Comparison of ENCODE assay signal across 33 cellular contexts in genomic region chr1:20150326-20150705, GRCh38. TPM values are rescaled to one million over a fixed set of nuclear protein-coding genes. Genes with fewer than 3 reads are reported as not detected.
"Had no signal": no experiment of that assay in that cellular context is flagged by ENCODE, and none has a peak within 500 bp of the region (broad histone marks: within the 10 kb centered on the region; RNA-seq: fewer than 3 reads in every experiment).

No MANE protein-coding gene starts in this region.

- H3K4me1 ChIP-seq: colonic mucosa had no signal

- H3K4me3 Mint-ChIP-seq: activated CD4-positive, alpha-beta memory T cell treated with anti-CD3 and anti-CD28 coated beads for 36 hours; activated CD4-positive, alpha-beta T cell treated with anti-CD3 and anti-CD28 coated beads for 36 hours; activated CD4-positive, alpha-beta T cell treated with anti-CD3 and anti-CD28 coated beads, Interleukin-2, amount 10 ng/mL, durations not matched to agents 24 days and 14 days; activated CD8-positive, alpha-beta memory T cell treated with anti-CD3 and anti-CD28 coated beads, Interleukin-2, amount 10 ng/mL, durations not matched to agents 7 days and 5 days; activated CD8-positive, alpha-beta T cell treated with anti-CD3 and anti-CD28 coated beads, Interleukin-2, amount 10 ng/mL, durations not matched to agents 7 days and 5 days; activated naive CD8-positive, alpha-beta T cell treated with anti-CD3 and anti-CD28 coated beads for 36 hours; activated naive CD8-positive, alpha-beta T cell treated with anti-CD3 and anti-CD28 coated beads, Interleukin-2, amount 50 U/mL, for 24 hours; activated T-cell treated with anti-CD3 and anti-CD28 coated beads, Interleukin-2, amount 50 U/mL, for 72 hours had no signal

- H3K27me3 Mint-ChIP-seq: activated CD4-positive, alpha-beta T cell treated with anti-CD3 and anti-CD28 coated beads for 36 hours; activated CD4-positive, alpha-beta T cell treated with anti-CD3 and anti-CD28 coated beads, Interleukin-2, amount 10 ng/mL, durations not matched to agents 24 days and 14 days; activated CD8-positive, alpha-beta memory T cell treated with anti-CD3 and anti-CD28 coated beads, Interleukin-2, amount 10 ng/mL, durations not matched to agents 7 days and 5 days; activated naive CD4-positive, alpha-beta T cell treated with anti-CD3 and anti-CD28 coated beads, Interleukin-2, amount 50 U/mL, for 24 hours; activated naive CD8-positive, alpha-beta T cell treated with anti-CD3 and anti-CD28 coated beads for 36 hours had no signal

- H3K27ac ChIP-seq: adrenal gland, body of pancreas, colonic mucosa, epithelial cell of prostate, esophagus squamous epithelium had no signal

- H3K9me3 ChIP-seq: adrenal gland, body of pancreas, colonic mucosa, esophagus squamous epithelium had no signal

- H3K36me3 Mint-ChIP-seq: activated CD4-positive, alpha-beta memory T cell treated with anti-CD3 and anti-CD28 coated beads for 36 hours; activated CD8-positive, alpha-beta memory T cell treated with anti-CD3 and anti-CD28 coated beads, Interleukin-2, amount 10 ng/mL, durations not matched to agents 7 days and 5 days; activated naive CD4-positive, alpha-beta T cell treated with anti-CD3 and anti-CD28 coated beads, Interleukin-2, amount 50 U/mL, for 24 hours; activated naive CD8-positive, alpha-beta T cell treated with anti-CD3 and anti-CD28 coated beads for 36 hours had no signal

- H3K36me3 ChIP-seq: adrenal gland, colonic mucosa, esophagus squamous epithelium had no signal

- H3K27me3 ChIP-seq: adrenal gland, body of pancreas, colonic mucosa had no signal

- H3K9me3 Mint-ChIP-seq: activated CD4-positive, alpha-beta memory T cell treated with anti-CD3 and anti-CD28 coated beads for 36 hours; activated CD4-positive, alpha-beta T cell treated with anti-CD3 and anti-CD28 coated beads, Interleukin-2, amount 10 ng/mL, durations not matched to agents 24 days and 14 days; activated naive CD4-positive, alpha-beta T cell treated with anti-CD3 and anti-CD28 coated beads, Interleukin-2, amount 50 U/mL, for 24 hours; activated naive CD8-positive, alpha-beta T cell treated with anti-CD3 and anti-CD28 coated beads for 36 hours; activated naive CD8-positive, alpha-beta T cell treated with anti-CD3 and anti-CD28 coated beads, Interleukin-2, amount 50 U/mL, for 24 hours; activated T-cell treated with anti-CD3 and anti-CD28 coated beads, Interleukin-2, amount 50 U/mL, for 72 hours had no signal

- ATAC-seq: activated CD4-positive, alpha-beta T cell treated with anti-CD3 and anti-CD28 coated beads for 36 hours; activated CD8-positive, alpha-beta memory T cell treated with anti-CD3 and anti-CD28 coated beads, Interleukin-2, amount 10 ng/mL, durations not matched to agents 7 days and 5 days; activated CD8-positive, alpha-beta T cell treated with anti-CD3 and anti-CD28 coated beads, Interleukin-2, amount 10 ng/mL, durations not matched to agents 7 days and 5 days; activated naive CD8-positive, alpha-beta T cell treated with anti-CD3 and anti-CD28 coated beads, Interleukin-2, amount 50 U/mL, for 24 hours; activated T-cell treated with anti-CD3 and anti-CD28 coated beads, Interleukin-2, amount 50 U/mL, for 72 hours; body of pancreas had no signal

- DNase-seq: activated CD4-positive, alpha-beta memory T cell treated with anti-CD3 and anti-CD28 coated beads for 36 hours; activated CD4-positive, alpha-beta T cell treated with anti-CD3 and anti-CD28 coated beads for 36 hours; activated CD4-positive, alpha-beta T cell treated with anti-CD3 and anti-CD28 coated beads, Interleukin-2, amount 10 ng/mL, durations not matched to agents 24 days and 14 days; activated CD4-positive, CD25-positive, alpha-beta regulatory T cell; activated CD4-positive, CD25-positive, alpha-beta regulatory T cell treated with anti-CD3 and anti-CD28 coated beads, Interleukin-2, amount 50 U/mL, for 72 hours; activated CD8-positive, alpha-beta memory T cell treated with anti-CD3 and anti-CD28 coated beads, Interleukin-2, amount 10 ng/mL, durations not matched to agents 7 days and 5 days; activated CD8-positive, alpha-beta memory T cell treated with anti-CD3 and anti-CD28 coated beads, Interleukin-2, amount 50 U/mL, for 4 hours; activated CD8-positive, alpha-beta T cell treated with anti-CD3 and anti-CD28 coated beads, Interleukin-2, amount 10 ng/mL, durations not matched to agents 7 days and 5 days; activated gamma-delta T cell; activated naive CD4-positive, alpha-beta T cell treated with Interleukin-2 at 50 U/mL for 16 hours; activated naive CD8-positive, alpha-beta T cell treated with anti-CD3 and anti-CD28 coated beads for 36 hours; activated naive CD8-positive, alpha-beta T cell treated with anti-CD3 and anti-CD28 coated beads, Interleukin-2, amount 50 U/mL, for 24 hours; activated T-cell treated with anti-CD3 and anti-CD28 coated beads, Interleukin-2, amount 50 U/mL, for 1 hour; activated T-cell treated with anti-CD3 and anti-CD28 coated beads, Interleukin-2, amount 50 U/mL, for 72 hours; amygdala; caudate nucleus; colonic mucosa; effector CD8-positive, alpha-beta T cell; esophagus squamous epithelium; foreskin melanocyte; T-helper 2 cell had no signal

- H3K27ac Mint-ChIP-seq: activated CD4-positive, alpha-beta memory T cell treated with anti-CD3 and anti-CD28 coated beads for 36 hours; activated CD4-positive, alpha-beta T cell treated with anti-CD3 and anti-CD28 coated beads for 36 hours; activated CD4-positive, alpha-beta T cell treated with anti-CD3 and anti-CD28 coated beads, Interleukin-2, amount 10 ng/mL, durations not matched to agents 24 days and 14 days; activated CD8-positive, alpha-beta memory T cell treated with anti-CD3 and anti-CD28 coated beads, Interleukin-2, amount 10 ng/mL, durations not matched to agents 7 days and 5 days; activated CD8-positive, alpha-beta T cell treated with anti-CD3 and anti-CD28 coated beads, Interleukin-2, amount 10 ng/mL, durations not matched to agents 7 days and 5 days; activated naive CD4-positive, alpha-beta T cell treated with anti-CD3 and anti-CD28 coated beads, Interleukin-2, amount 50 U/mL, for 24 hours; activated naive CD8-positive, alpha-beta T cell treated with anti-CD3 and anti-CD28 coated beads for 36 hours; activated naive CD8-positive, alpha-beta T cell treated with anti-CD3 and anti-CD28 coated beads, Interleukin-2, amount 50 U/mL, for 24 hours; activated T-cell treated with anti-CD3 and anti-CD28 coated beads, Interleukin-2, amount 50 U/mL, for 72 hours had no signal

- FAIRE-seq: endometrium, endothelial cell of umbilical vein had no signal

- H3K4me3 ChIP-seq: adrenal gland, body of pancreas, colonic mucosa, esophagus squamous epithelium had no signal

RNA-seq across cellular contexts. Expression of gene PLA2G2F, which starts 11.2 kb away (rescaled TPM):
- total RNA-seq: activated CD4-positive, alpha-beta memory T cell treated with anti-CD3 and anti-CD28 coated beads for 36 hours; activated CD4-positive, alpha-beta T cell treated with anti-CD3 and anti-CD28 coated beads for 36 hours; activated CD4-positive, alpha-beta T cell treated with anti-CD3 and anti-CD28 coated beads, Interleukin-2, amount 10 ng/mL, durations not matched to agents 24 days and 14 days; activated CD8-positive, alpha-beta memory T cell treated with anti-CD3 and anti-CD28 coated beads for 36 hours; activated CD8-positive, alpha-beta memory T cell treated with anti-CD3 and anti-CD28 coated beads, Interleukin-2, amount 10 ng/mL, durations not matched to agents 7 days and 5 days; activated CD8-positive, alpha-beta T cell treated with anti-CD3 and anti-CD28 coated beads, Interleukin-2, amount 10 ng/mL, durations not matched to agents 7 days and 5 days; activated naive CD8-positive, alpha-beta T cell treated with anti-CD3 and anti-CD28 coated beads for 36 hours; activated T-cell treated with anti-CD3 and anti-CD28 coated beads, Interleukin-2, amount 50 U/mL, for 72 hours; adrenal gland; aorta; body of pancreas; colonic mucosa; dermis microvascular lymphatic vessel endothelial cell; endothelial cell of umbilical vein; fibroblast of lung; fibroblast of villous mesenchyme; T-helper 1 cell treated with Interleukin-12 subunit alpha and Interleukin-12 subunit beta and Interleukin-4 antibody, amounts not matched to agents 30 ng/mL and 1 ng/mL, for 36 hours had no signal
- polyA plus RNA-seq: endothelial cell of umbilical vein, fibroblast of lung had no signal

RNA-seq across cellular contexts. Expression of gene PLA2G2D, which starts 31.0 kb away (rescaled TPM):
- total RNA-seq: activated CD4-positive, alpha-beta T cell treated with anti-CD3 and anti-CD28 coated beads for 36 hours; activated CD4-positive, alpha-beta T cell treated with anti-CD3 and anti-CD28 coated beads, Interleukin-2, amount 10 ng/mL, durations not matched to agents 24 days and 14 days; activated CD8-positive, alpha-beta memory T cell treated with anti-CD3 and anti-CD28 coated beads for 36 hours; activated CD8-positive, alpha-beta memory T cell treated with anti-CD3 and anti-CD28 coated beads, Interleukin-2, amount 10 ng/mL, durations not matched to agents 7 days and 5 days; activated CD8-positive, alpha-beta T cell treated with anti-CD3 and anti-CD28 coated beads, Interleukin-2, amount 10 ng/mL, durations not matched to agents 7 days and 5 days; activated naive CD8-positive, alpha-beta T cell treated with anti-CD3 and anti-CD28 coated beads for 36 hours; activated T-cell treated with anti-CD3 and anti-CD28 coated beads, Interleukin-2, amount 50 U/mL, for 72 hours; adrenal gland; body of pancreas; dermis microvascular lymphatic vessel endothelial cell; endothelial cell of umbilical vein; fibroblast of lung; fibroblast of villous mesenchyme; T-helper 1 cell treated with Interleukin-12 subunit alpha and Interleukin-12 subunit beta and Interleukin-4 antibody, amounts not matched to agents 30 ng/mL and 1 ng/mL, for 36 hours had no signal
- polyA plus RNA-seq: adrenal gland, aorta, endothelial cell of umbilical vein, fibroblast of lung had no signal

RNA-seq across cellular contexts. Expression of gene UBXN10, which starts 35.6 kb away (rescaled TPM):
- total RNA-seq: endothelial cell of umbilical vein, fibroblast of villous mesenchyme had no signal
- polyA plus RNA-seq: endothelial cell of umbilical vein, fibroblast of lung had no signal

RNA-seq across cellular contexts. Expression of gene PLA2G2C, which starts 36.0 kb away (rescaled TPM):
- total RNA-seq: activated CD8-positive, alpha-beta memory T cell treated with anti-CD3 and anti-CD28 coated beads, Interleukin-2, amount 10 ng/mL, durations not matched to agents 7 days and 5 days; activated CD8-positive, alpha-beta T cell treated with anti-CD3 and anti-CD28 coated beads, Interleukin-2, amount 10 ng/mL, durations not matched to agents 7 days and 5 days; activated naive CD8-positive, alpha-beta T cell treated with anti-CD3 and anti-CD28 coated beads for 36 hours; body of pancreas; dermis microvascular lymphatic vessel endothelial cell; endothelial cell of umbilical vein; fibroblast of lung; fibroblast of villous mesenchyme had no signal
- polyA plus RNA-seq: aorta, endothelial cell of umbilical vein, fibroblast of lung had no signal
